In genomic region chr10:35422236-35422635, GRCh38 we compare ENCODE assay signal across 10 cellular contexts.
DNase-seq lines count a peak whose midpoint lies in the region; ATAC-seq and TF ChIP-seq lines count a peak whose summit lies in the region.
"Had no signal": no experiment of that assay in that cellular context is flagged by ENCODE, and none has a peak within 500 bp of the region (broad histone marks: within the 10 kb centered on the region; RNA-seq: fewer than 3 reads in every experiment).

No MANE protein-coding gene starts in this region.

- TF ChIP-seq CTCF in Panc1 (IDR thresholded peaks at IDR 0.05) (no peak), dorsolateral prefrontal cortex (IDR thresholded peaks at IDR 0.05 in 54 of 56, conservative IDR thresholded peaks at IDR 0.05 in 2 of 56; ENCODE audit: low read depth in 1 of 56, partially characterized antibody in 56 of 56) (no peak), upper lobe of right lung (IDR thresholded peaks at IDR 0.05) (no peak)

- no peak for DNase-seq in Panc1 (ENCODE audit: low read depth, low spot score)
- no peak for DNase-seq in dorsolateral prefrontal cortex
- DNase-seq in lung microvascular endothelial cell (ENCODE audit: low read depth in 2 of 2): peak; percentile 52 to 89
- no peak for DNase-seq in upper lobe of right lung
- no peak for DNase-seq in NCI-H2227 treated with DMSO at 0.1 percent for 48 hours (lab: John Stamatoyannopoulos, UW)
- DNase-seq in midbrain (lab: John Stamatoyannopoulos, UW): no peak
- DNase-seq: activated CD8-positive, alpha-beta memory T cell treated with anti-CD3 and anti-CD28 coated beads, Interleukin-2, amount 50 U/mL, for 48 hours; NCI-H510A; stimulated activated naive CD4-positive, alpha-beta T cell treated with Interleukin-2 at 50 U/mL for 16 hours had no signal

- in situ Hi-C loops in Panc1 (cut with HindIII; ENCODE audit: low pct_unique_long_range_greater_than_20kb, low sequenced_read_pairs): no loop called here

- no peaks in the 10 kb centered on the region for H3K36me3 ChIP-seq in Panc1 (ENCODE audit: control insufficient read depth, insufficient read depth, low read length)
- H3K36me3 ChIP-seq in upper lobe of right lung: no peaks in the 10 kb centered on the region

- H3K27ac ChIP-seq in Panc1 (ENCODE audit: low read length) (peak overlapping the region; percentile 45; the same call in 1 of the 2 replicates), dorsolateral prefrontal cortex (peak overlapping the region in 54 of 59 donors; percentile 26 to 91 (median 74)), upper lobe of right lung (peak overlapping the region; percentile 60)

- H3K4me1 ChIP-seq in Panc1 (ENCODE audit: control insufficient read depth, insufficient read depth, low read length): peaks cover 34% of the 10 kb centered on the region
- peaks cover 41% of the 10 kb centered on the region for H3K4me1 ChIP-seq in upper lobe of right lung

- H3K27me3 ChIP-seq in Panc1 (ENCODE audit: control insufficient read depth, insufficient read depth, low read length) (no peaks in the 10 kb centered on the region), dorsolateral prefrontal cortex (no peaks in the 10 kb centered on the region), upper lobe of right lung (no peaks in the 10 kb centered on the region)

- H3K9me3 ChIP-seq in Panc1 (ENCODE audit: control insufficient read depth, insufficient read depth, low read depth, low read length) (no peaks in the 10 kb centered on the region), upper lobe of right lung (no peaks in the 10 kb centered on the region)

- ATAC-seq in Panc1 (no peak), upper lobe of right lung (no peak), GM18867 (IDR thresholded peaks at IDR 0.05; ENCODE audit: unreplicated experiment) (no peak)

- H3K4me3 ChIP-seq in Panc1 (ENCODE audit: low read depth in 2 of 2, low read length in 2 of 2) (no peak overlapping the region), dorsolateral prefrontal cortex (no peak overlapping the region), upper lobe of right lung (no peak overlapping the region)

- POLR2A ChIA-PET in Panc1 (lab: Charles Lee): no interaction called here

- intact Hi-C loops in Panc1 (cut with micrococcal nuclease; ENCODE audit: unreplicated experiment) (no loop called here), dorsolateral prefrontal cortex (cut with DNase I) (no loop called here), upper lobe of right lung (cut with DNase I) (no loop called here)

- CTCF ChIA-PET in Panc1 (lab: Charles Lee): interaction anchor here (0.7 kb wide), 1 partner anchor 77 kb away, joined by 3 read pairs; no protein-coding TSS in a partner anchor

- no TSS peak for BruUV-seq in Panc1 (replicated peaks; lab: Mats Ljungman, UMichigan)

Comparison
In these comparisons a context has a peak if more than half of its experiments do, and no peak if none do; other contexts are left out.
1. DNase-seq: peak in lung microvascular endothelial cell (2 of 2); none in Panc1 (single experiment), dorsolateral prefrontal cortex (0 of 10), upper lobe of right lung (single experiment), NCI-H2227 treated with DMSO at 0.1 percent for 48 hours (single experiment) and midbrain (single experiment).
2. Peak in every context shown above with its lines, with median percentiles within 50 percentile points of each other: H3K27ac ChIP-seq.